Comparison of ENCODE assay signal across 1 cellular context in the genomic region with DNA sequence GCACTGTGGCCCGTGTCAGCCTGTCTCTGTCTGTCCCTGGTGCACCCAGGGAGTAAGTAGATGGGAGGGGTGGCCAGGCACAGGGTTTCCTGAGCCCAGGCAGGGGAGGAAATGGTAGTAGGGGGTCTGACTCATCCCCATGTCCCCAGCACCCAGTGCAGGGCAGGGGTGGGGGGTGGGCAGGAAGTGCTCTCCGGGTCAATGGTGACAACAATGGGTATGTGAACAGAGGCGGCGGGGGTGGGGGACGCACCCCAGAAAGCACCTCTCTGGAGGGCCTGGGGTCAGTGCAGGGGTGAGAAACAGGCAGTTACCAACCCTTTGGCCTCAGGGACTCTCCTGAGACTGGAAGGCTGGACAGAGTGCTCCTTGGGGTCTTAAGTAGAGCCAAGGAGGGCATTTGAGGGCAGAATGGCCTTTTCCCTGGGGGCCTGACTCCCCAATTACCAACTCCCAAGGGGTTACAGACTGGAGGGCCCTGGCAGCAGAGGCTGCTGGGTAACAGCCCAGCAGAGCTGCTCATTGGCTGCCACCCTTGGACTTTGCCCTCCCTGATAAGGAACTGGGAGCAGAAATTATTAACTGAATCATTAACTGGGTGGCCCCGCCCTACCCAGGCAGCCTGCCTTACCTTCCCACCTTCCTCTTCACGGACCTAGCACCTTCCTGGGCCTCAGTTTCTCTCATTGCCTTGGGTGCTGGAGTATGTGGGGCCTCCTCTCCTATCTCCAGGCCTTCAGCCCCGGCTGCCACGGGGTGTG.
A peak's percentile ranks its signal among the peaks of the same experiment; 100 is the strongest.
TF ChIP-seq lines count a peak whose summit lies in the region.

No MANE protein-coding gene starts in this region.

TF ChIP-seq in HepG2, 621 proteins besides CTCF, POLR2A, EP300 and RAD21 (continued from another document and continues in another):
- TF ChIP-seq SMAD3 (CRISPR knock-in tag; IDR thresholded peaks at IDR 0.05) (no peak; the same call in 1 of the 2 replicates), GLI4 (CRISPR knock-in tag; IDR thresholded peaks at IDR 0.05; ENCODE audit: borderline replicate concordance) (no peak), MEIS1 (CRISPR knock-in tag; IDR thresholded peaks at IDR 0.05; ENCODE audit: borderline replicate concordance) (0 out of 2 replicates have a peak, but pooled peaks have one; percentile 55), ZSCAN29 (CRISPR knock-in tag; conservative IDR thresholded peaks at IDR 0.05) (0 out of 2 replicates have a peak, but pooled peaks have one; percentile 25), ELF1 (CRISPR knock-in tag; IDR thresholded peaks at IDR 0.05) (peak; percentile 58; the same call in 1 of the 2 replicates), EEA1 (CRISPR knock-in tag; IDR thresholded peaks at IDR 0.05; ENCODE audit: borderline replicate concordance) (0 out of 2 replicates have a peak, but pooled peaks have one; percentile 28), KLF12 (CRISPR knock-in tag; IDR thresholded peaks at IDR 0.05; ENCODE audit: borderline replicate concordance) (peak; percentile 68; the same call in 1 of the 2 replicates), KDM2A (CRISPR knock-in tag; IDR thresholded peaks at IDR 0.05; ENCODE audit: borderline replicate concordance, low read depth) (peak; percentile 27; the same call in 1 of the 2 replicates), ZNF20 (CRISPR knock-in tag; IDR thresholded peaks at IDR 0.05) (no peak), MBNL3 (CRISPR knock-in tag; conservative IDR thresholded peaks at IDR 0.05) (no peak), ASH2L (IDR thresholded peaks at IDR 0.05; ENCODE audit: insufficient read length, low read depth, low read length) (peak; percentile 96), MTF2 (CRISPR knock-in tag; IDR thresholded peaks at IDR 0.05; ENCODE audit: borderline replicate concordance) (no peak), PHF21A (CRISPR knock-in tag; IDR thresholded peaks at IDR 0.05) (peak; percentile 95), ZFP82 (CRISPR knock-in tag; IDR thresholded peaks at IDR 0.05; ENCODE audit: borderline replicate concordance) (peak; percentile 75; the same call in 1 of the 2 replicates), SMAD1 (CRISPR knock-in tag; IDR thresholded peaks at IDR 0.05; ENCODE audit: borderline replicate concordance, low read depth) (no peak), TAF1 (CRISPR knock-in tag; IDR thresholded peaks at IDR 0.05) (peak; percentile 71; the same call in 1 of the 2 replicates), ZFP1 (CRISPR knock-in tag; IDR thresholded peaks at IDR 0.05) (no peak), KDM4B (CRISPR knock-in tag; IDR thresholded peaks at IDR 0.05) (peak; percentile 60; the same call in 1 of the 2 replicates), SALL1 (CRISPR knock-in tag; IDR thresholded peaks at IDR 0.05) (peak; percentile 66), NCOA2 (CRISPR knock-in tag; IDR thresholded peaks at IDR 0.05) (peak; percentile 51), POGZ (CRISPR knock-in tag; IDR thresholded peaks at IDR 0.05) (peak; percentile 29; the same call in 1 of the 2 replicates), ZMAT3 (CRISPR knock-in tag; conservative IDR thresholded peaks at IDR 0.05) (peak; percentile 73; the same call in 1 of the 2 replicates), KDM3A (CRISPR knock-in tag; IDR thresholded peaks at IDR 0.05; ENCODE audit: low read depth) (no peak), NR2C2 (CRISPR knock-in tag; IDR thresholded peaks at IDR 0.05; ENCODE audit: borderline replicate concordance) (peak; percentile 79), ZNF124 (CRISPR knock-in tag; IDR thresholded peaks at IDR 0.05) (peak; percentile 79; the same call in 1 of the 2 replicates), BORCS8-MEF2B (CRISPR knock-in tag; IDR thresholded peaks at IDR 0.05) (peak; percentile 55; the same call in 1 of the 2 replicates), ZBTB7B (CRISPR knock-in tag; IDR thresholded peaks at IDR 0.05) (peak; percentile 92), NR2F6 (IDR thresholded peaks at IDR 0.05) (peak; percentile 64), NR2F6 (CRISPR knock-in tag; IDR thresholded peaks at IDR 0.05) (peak; percentile 65), ZNF570 (CRISPR knock-in tag; IDR thresholded peaks at IDR 0.05; ENCODE audit: borderline replicate concordance) (no peak), JUND (CRISPR knock-in tag; IDR thresholded peaks at IDR 0.05) (peak; percentile 85; the same call in 1 of the 2 replicates), MTA1 (CRISPR knock-in tag; IDR thresholded peaks at IDR 0.05; ENCODE audit: borderline replicate concordance) (peak; percentile 56), SMARCE1 (IDR thresholded peaks at IDR 0.05; ENCODE audit: borderline replicate concordance) (no peak), MIXL1 (CRISPR knock-in tag; IDR thresholded peaks at IDR 0.05) (peak; percentile 61; the same call in 1 of the 2 replicates), MXI1 (IDR thresholded peaks at IDR 0.05; ENCODE audit: borderline replicate concordance, low read depth, low read length) (peak; percentile 27; the same call in 1 of the 3 replicates), SOX5 (CRISPR knock-in tag; IDR thresholded peaks at IDR 0.05; ENCODE audit: borderline replicate concordance) (peak; percentile 86), THAP11 (CRISPR knock-in tag; IDR thresholded peaks at IDR 0.05) (peak; percentile 76), ZNF614 (CRISPR knock-in tag; IDR thresholded peaks at IDR 0.05; ENCODE audit: borderline replicate concordance) (0 out of 2 replicates have a peak, but pooled peaks have one; percentile 33), ZNF160 (CRISPR knock-in tag; IDR thresholded peaks at IDR 0.05) (0 out of 2 replicates have a peak, but pooled peaks have one; percentile 50), ZFX (CRISPR knock-in tag; IDR thresholded peaks at IDR 0.05; ENCODE audit: low read depth) (peak; percentile 83), ZNF230 (CRISPR knock-in tag; IDR thresholded peaks at IDR 0.05) (0 out of 2 replicates have a peak, but pooled peaks have one; percentile 46), FOXK1 (CRISPR knock-in tag; IDR thresholded peaks at IDR 0.05; ENCODE audit: borderline replicate concordance, low read depth) (peak; percentile 82; the same call in 1 of the 2 replicates), RARA (CRISPR knock-in tag; IDR thresholded peaks at IDR 0.05) (peak; percentile 64; the same call in 1 of the 2 replicates), PHF5A (CRISPR knock-in tag; IDR thresholded peaks at IDR 0.05; ENCODE audit: low read depth, unreplicated experiment) (peak; percentile 77), MAFF (IDR thresholded peaks at IDR 0.05; ENCODE audit: low read depth, low read length) (no peak), ZSCAN31 (CRISPR knock-in tag; IDR thresholded peaks at IDR 0.05; ENCODE audit: low read depth) (peak; percentile 63; the same call in 1 of the 2 replicates), HDAC2 (CRISPR knock-in tag; IDR thresholded peaks at IDR 0.05) (peak; percentile 84)
- TF ChIP-seq, protein P1, sequence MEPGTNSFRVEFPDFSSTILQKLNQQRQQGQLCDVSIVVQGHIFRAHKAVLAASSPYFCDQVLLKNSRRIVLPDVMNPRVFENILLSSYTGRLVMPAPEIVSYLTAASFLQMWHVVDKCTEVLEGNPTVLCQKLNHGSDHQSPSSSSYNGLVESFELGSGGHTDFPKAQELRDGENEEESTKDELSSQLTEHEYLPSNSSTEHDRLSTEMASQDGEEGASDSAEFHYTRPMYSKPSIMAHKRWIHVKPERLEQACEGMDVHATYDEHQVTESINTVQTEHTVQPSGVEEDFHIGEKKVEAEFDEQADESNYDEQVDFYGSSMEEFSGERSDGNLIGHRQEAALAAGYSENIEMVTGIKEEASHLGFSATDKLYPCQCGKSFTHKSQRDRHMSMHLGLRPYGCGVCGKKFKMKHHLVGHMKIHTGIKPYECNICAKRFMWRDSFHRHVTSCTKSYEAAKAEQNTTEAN (CRISPR knock-in tag; conservative IDR thresholded peaks at IDR 0.05) = peak; percentile 77; the same call in 1 of the 2 replicates
- TF ChIP-seq, protein P2, sequence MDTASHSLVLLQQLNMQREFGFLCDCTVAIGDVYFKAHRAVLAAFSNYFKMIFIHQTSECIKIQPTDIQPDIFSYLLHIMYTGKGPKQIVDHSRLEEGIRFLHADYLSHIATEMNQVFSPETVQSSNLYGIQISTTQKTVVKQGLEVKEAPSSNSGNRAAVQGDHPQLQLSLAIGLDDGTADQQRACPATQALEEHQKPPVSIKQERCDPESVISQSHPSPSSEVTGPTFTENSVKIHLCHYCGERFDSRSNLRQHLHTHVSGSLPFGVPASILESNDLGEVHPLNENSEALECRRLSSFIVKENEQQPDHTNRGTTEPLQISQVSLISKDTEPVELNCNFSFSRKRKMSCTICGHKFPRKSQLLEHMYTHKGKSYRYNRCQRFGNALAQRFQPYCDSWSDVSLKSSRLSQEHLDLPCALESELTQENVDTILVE (CRISPR knock-in tag; IDR thresholded peaks at IDR 0.05) = peak; percentile 22; the same call in 1 of the 2 replicates
- TF ChIP-seq, protein P3, sequence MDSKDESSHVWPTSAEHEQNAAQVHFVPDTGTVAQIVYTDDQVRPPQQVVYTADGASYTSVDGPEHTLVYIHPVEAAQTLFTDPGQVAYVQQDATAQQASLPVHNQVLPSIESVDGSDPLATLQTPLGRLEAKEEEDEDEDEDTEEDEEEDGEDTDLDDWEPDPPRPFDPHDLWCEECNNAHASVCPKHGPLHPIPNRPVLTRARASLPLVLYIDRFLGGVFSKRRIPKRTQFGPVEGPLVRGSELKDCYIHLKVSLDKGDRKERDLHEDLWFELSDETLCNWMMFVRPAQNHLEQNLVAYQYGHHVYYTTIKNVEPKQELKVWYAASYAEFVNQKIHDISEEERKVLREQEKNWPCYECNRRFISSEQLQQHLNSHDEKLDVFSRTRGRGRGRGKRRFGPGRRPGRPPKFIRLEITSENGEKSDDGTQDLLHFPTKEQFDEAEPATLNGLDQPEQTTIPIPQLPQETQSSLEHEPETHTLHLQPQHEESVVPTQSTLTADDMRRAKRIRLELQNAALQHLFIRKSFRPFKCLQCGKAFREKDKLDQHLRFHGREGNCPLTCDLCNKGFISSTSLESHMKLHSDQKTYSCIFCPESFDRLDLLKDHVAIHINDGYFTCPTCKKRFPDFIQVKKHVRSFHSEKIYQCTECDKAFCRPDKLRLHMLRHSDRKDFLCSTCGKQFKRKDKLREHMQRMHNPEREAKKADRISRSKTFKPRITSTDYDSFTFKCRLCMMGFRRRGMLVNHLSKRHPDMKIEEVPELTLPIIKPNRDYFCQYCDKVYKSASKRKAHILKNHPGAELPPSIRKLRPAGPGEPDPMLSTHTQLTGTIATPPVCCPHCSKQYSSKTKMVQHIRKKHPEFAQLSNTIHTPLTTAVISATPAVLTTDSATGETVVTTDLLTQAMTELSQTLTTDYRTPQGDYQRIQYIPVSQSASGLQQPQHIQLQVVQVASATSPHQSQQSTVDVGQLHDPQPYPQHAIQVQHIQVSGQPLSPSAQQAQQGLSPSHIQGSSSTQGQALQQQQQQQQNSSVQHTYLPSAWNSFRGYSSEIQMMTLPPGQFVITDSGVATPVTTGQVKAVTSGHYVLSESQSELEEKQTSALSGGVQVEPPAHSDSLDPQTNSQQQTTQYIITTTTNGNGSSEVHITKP (CRISPR knock-in tag; IDR thresholded peaks at IDR 0.05; ENCODE audit: low read depth) = 0 out of 2 replicates have a peak, but pooled peaks have one; percentile 12
- TF ChIP-seq, protein P4, sequence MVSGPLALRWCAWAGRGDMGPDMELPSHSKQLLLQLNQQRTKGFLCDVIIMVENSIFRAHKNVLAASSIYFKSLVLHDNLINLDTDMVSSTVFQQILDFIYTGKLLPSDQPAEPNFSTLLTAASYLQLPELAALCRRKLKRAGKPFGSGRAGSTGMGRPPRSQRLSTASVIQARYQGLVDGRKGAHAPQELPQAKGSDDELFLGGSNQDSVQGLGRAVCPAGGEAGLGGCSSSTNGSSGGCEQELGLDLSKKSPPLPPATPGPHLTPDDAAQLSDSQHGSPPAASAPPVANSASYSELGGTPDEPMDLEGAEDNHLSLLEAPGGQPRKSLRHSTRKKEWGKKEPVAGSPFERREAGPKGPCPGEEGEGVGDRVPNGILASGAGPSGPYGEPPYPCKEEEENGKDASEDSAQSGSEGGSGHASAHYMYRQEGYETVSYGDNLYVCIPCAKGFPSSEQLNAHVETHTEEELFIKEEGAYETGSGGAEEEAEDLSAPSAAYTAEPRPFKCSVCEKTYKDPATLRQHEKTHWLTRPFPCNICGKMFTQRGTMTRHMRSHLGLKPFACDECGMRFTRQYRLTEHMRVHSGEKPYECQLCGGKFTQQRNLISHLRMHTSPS (CRISPR knock-in tag; IDR thresholded peaks at IDR 0.05; ENCODE audit: low read depth) = peak; percentile 63; the same call in 1 of the 2 replicates
- TF ChIP-seq, protein P5, sequence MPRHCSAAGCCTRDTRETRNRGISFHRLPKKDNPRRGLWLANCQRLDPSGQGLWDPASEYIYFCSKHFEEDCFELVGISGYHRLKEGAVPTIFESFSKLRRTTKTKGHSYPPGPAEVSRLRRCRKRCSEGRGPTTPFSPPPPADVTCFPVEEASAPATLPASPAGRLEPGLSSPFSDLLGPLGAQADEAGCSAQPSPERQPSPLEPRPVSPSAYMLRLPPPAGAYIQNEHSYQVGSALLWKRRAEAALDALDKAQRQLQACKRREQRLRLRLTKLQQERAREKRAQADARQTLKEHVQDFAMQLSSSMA (CRISPR knock-in tag; IDR thresholded peaks at IDR 0.05) = 0 out of 2 replicates have a peak, but pooled peaks have one; percentile 39
- TF ChIP-seq, protein P6, sequence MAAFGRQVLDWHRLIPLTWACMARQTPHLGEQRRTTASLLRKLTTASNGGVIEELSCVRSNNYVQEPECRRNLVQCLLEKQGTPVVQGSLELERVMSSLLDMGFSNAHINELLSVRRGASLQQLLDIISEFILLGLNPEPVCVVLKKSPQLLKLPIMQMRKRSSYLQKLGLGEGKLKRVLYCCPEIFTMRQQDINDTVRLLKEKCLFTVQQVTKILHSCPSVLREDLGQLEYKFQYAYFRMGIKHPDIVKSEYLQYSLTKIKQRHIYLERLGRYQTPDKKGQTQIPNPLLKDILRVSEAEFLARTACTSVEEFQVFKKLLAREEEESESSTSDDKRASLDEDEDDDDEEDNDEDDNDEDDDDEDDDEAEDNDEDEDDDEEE (CRISPR knock-in tag; IDR thresholded peaks at IDR 0.05) = peak; percentile 40; the same call in 1 of the 2 replicates
- TF ChIP-seq, protein P7, sequence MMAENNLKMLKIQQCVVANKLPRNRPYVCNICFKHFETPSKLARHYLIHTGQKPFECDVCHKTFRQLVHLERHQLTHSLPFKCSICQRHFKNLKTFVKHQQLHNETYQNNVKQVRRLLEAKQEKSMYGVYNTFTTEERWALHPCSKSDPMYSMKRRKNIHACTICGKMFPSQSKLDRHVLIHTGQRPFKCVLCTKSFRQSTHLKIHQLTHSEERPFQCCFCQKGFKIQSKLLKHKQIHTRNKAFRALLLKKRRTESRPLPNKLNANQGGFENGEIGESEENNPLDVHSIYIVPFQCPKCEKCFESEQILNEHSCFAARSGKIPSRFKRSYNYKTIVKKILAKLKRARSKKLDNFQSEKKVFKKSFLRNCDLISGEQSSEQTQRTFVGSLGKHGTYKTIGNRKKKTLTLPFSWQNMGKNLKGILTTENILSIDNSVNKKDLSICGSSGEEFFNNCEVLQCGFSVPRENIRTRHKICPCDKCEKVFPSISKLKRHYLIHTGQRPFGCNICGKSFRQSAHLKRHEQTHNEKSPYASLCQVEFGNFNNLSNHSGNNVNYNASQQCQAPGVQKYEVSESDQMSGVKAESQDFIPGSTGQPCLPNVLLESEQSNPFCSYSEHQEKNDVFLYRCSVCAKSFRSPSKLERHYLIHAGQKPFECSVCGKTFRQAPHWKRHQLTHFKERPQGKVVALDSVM (CRISPR knock-in tag; IDR thresholded peaks at IDR 0.05) = no peak
- TF ChIP-seq, protein P8, sequence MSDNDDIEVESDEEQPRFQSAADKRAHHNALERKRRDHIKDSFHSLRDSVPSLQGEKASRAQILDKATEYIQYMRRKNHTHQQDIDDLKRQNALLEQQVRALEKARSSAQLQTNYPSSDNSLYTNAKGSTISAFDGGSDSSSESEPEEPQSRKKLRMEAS (IDR thresholded peaks at IDR 0.05) = no peak
